In the genomic region with DNA sequence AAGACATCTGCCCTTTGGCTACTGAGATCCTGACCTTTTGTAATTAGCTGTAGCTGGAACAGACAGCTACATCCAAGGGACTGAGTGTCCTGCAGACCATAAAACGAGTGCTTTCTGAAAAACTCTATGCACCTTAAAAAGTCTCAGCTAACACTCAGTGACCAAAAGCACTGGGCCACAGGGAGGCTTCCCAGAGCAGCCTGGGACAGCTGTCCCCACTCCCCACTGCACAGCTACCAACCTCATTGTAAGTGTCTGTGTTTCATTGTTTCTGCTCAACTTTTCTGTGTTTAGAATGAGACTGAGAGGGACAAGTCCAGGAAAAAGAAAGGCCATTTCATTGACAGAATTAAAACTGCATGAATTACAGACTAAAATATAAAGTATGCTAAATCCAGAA, we compare ENCODE assay signal across 14 cellular contexts.
DNase-seq lines count a peak whose midpoint lies in the region; ATAC-seq and TF ChIP-seq lines count a peak whose summit lies in the region.
"Had no signal": no experiment of that assay in that cellular context is flagged by ENCODE, and none has a peak within 500 bp of the region (broad histone marks: within the 10 kb centered on the region; RNA-seq: fewer than 3 reads in every experiment).

No MANE protein-coding gene starts in this region.

- H3K9ac ChIP-seq in BLaER1 treated with 17β-estradiol and CSF1 and Interleukin-3, amounts not matched to agents 10 nM and 100 nM: no peak overlapping the region

- peaks cover 27% of the 10 kb centered on the region for H3K4me1 Mint-ChIP-seq in dendritic cell treated with granulocyte-macrophage colony-stimulating factor and Interleukin-4, amounts not matched to agents 40 ng/mL and 50 ng/mL, for 4 days (ENCODE audit: low read depth)

- no peaks in the 10 kb centered on the region for H3K27me3 ChIP-seq in BLaER1 treated with 17β-estradiol and CSF1 and Interleukin-3, amounts not matched to agents 10 nM and 100 nM
- H3K27me3 ChIP-seq in HL-60 (ENCODE audit: insufficient read depth, poor library complexity, severe bottlenecking): no peaks in the 10 kb centered on the region
- no peaks in the 10 kb centered on the region for H3K27me3 ChIP-seq in psoas muscle (ENCODE audit: insufficient read depth in 3 of 3, low read length in 2 of 3)
- H3K27me3 ChIP-seq: SJCRH30 had no signal

- H3K9me3 Mint-ChIP-seq in dendritic cell treated with granulocyte-macrophage colony-stimulating factor and Interleukin-4, amounts not matched to agents 40 ng/mL and 50 ng/mL, for 4 days: peaks cover 25% of the 10 kb centered on the region

- WGBS in psoas muscle, 3 donors: 10 to 39% (median 11%) methylated on average over 1 of the region's 1 CpG

- H3K4me3 ChIP-seq in BLaER1 treated with 17β-estradiol and CSF1 and Interleukin-3, amounts not matched to agents 10 nM and 100 nM: no peak overlapping the region
- H3K4me3 ChIP-seq in HL-60 (replicated peaks; ENCODE audit: insufficient read depth, low read length): no peak overlapping the region
- H3K4me3 ChIP-seq in psoas muscle: no peak overlapping the region
- H3K4me3 ChIP-seq: SJCRH30 had no signal

- 0 out of 22 replicates have a peak, but pooled peaks cover 0 to 6% (median 0%) of the 10 kb centered on the region in 11 experiments for H3K36me3 ChIP-seq in BLaER1 treated with 17β-estradiol and CSF1 and Interleukin-3, amounts not matched to agents 10 nM and 100 nM
- H3K36me3 ChIP-seq in psoas muscle (ENCODE audit: insufficient read depth in 1 of 2, low read depth in 1 of 2): peaks cover 5 to 58% of the 10 kb centered on the region in 2 donors

- H3K27ac Mint-ChIP-seq in dendritic cell treated with granulocyte-macrophage colony-stimulating factor and Interleukin-4, amounts not matched to agents 40 ng/mL and 50 ng/mL, for 4 days: peak overlapping the region; percentile 84

- H3K4me3 Mint-ChIP-seq in dendritic cell treated with granulocyte-macrophage colony-stimulating factor and Interleukin-4, amounts not matched to agents 40 ng/mL and 50 ng/mL, for 4 days: no peak overlapping the region

- H3K27me3 Mint-ChIP-seq in dendritic cell treated with granulocyte-macrophage colony-stimulating factor and Interleukin-4, amounts not matched to agents 40 ng/mL and 50 ng/mL, for 4 days: peaks cover 6% of the 10 kb centered on the region

- intact Hi-C loops in dendritic cell treated with granulocyte-macrophage colony-stimulating factor and Interleukin-4, amounts not matched to agents 40 ng/mL and 50 ng/mL, for 4 days (cut with micrococcal nuclease): no loop called here
- intact Hi-C loops in psoas muscle (cut with DNase I): loop anchor here (5.0 to 10.0 kb wide), 2 partner anchors 191 to 193 kb away; partner anchors contain the start of gene PTPN14 (in 2 of the 2)

- H4K20me1 ChIP-seq in BLaER1 treated with 17β-estradiol and CSF1 and Interleukin-3, amounts not matched to agents 10 nM and 100 nM: no peaks in the 10 kb centered on the region

- peaks cover 0 to 16% (median 4%) of the 10 kb centered on the region in 11 experiments; a peak in 12 of 22 replicates for H3K9me3 ChIP-seq in BLaER1 treated with 17β-estradiol and CSF1 and Interleukin-3, amounts not matched to agents 10 nM and 100 nM (replicated peaks in 1 of 11)
- no peaks in the 10 kb centered on the region for H3K9me3 ChIP-seq in psoas muscle
- H3K9me3 ChIP-seq: SJCRH30 had no signal

- peak overlapping the region in 8 of 11 experiments; percentile 57 to 87 (median 74); a peak in 15 of 22 replicates for H3K4me2 ChIP-seq in BLaER1 treated with 17β-estradiol and CSF1 and Interleukin-3, amounts not matched to agents 10 nM and 100 nM

- peaks cover 9% of the 10 kb centered on the region for H3K36me3 Mint-ChIP-seq in dendritic cell treated with granulocyte-macrophage colony-stimulating factor and Interleukin-4, amounts not matched to agents 40 ng/mL and 50 ng/mL, for 4 days (ENCODE audit: low read depth)

- ATAC-seq in psoas muscle (peak in 3 of 4 donors; percentile 14 to 61 (median 29)), HG03469 (IDR thresholded peaks at IDR 0.05; ENCODE audit: unreplicated experiment) (no peak)
- ATAC-seq: HepG2 had no signal

- DNase-seq in HL-60 (ENCODE audit: low read depth in 1 of 2, low spot score in 1 of 2) (no peak), psoas muscle (no peak), RKO (ENCODE audit: low spot score) (no peak)
- no peak for DNase-seq in stimulated activated CD4-positive, alpha-beta T cell treated with anti-CD3 and anti-CD28 coated beads, Interleukin-2, amount 100 ng/mL, for 48 hours
- DNase-seq: MM.1S, NCI-H187 treated with DMSO at 0.1 percent for 48 hours, NCI-H2171, NCI-H446 treated with DMSO at 0.1 percent for 48 hours, NCI-H774, SJCRH30 had no signal

- TF ChIP-seq CTCF in HL-60 (IDR thresholded peaks at IDR 0.05; ENCODE audit: insufficient read depth, low read length) (no peak), psoas muscle (IDR thresholded peaks at IDR 0.05) (no peak)

- peaks cover 6 to 38% (median 26%) of the 10 kb centered on the region in 10 experiments; a peak in 17 of 20 replicates for H3K4me1 ChIP-seq in BLaER1 treated with 17β-estradiol and CSF1 and Interleukin-3, amounts not matched to agents 10 nM and 100 nM
- peaks cover 27% of the 10 kb centered on the region for H3K4me1 ChIP-seq in psoas muscle
- H3K4me1 ChIP-seq: SJCRH30 had no signal

- peak overlapping the region in 3 of 11 experiments; percentile 52 to 73 (median 59); a peak in 4 of 22 replicates for H3K27ac ChIP-seq in BLaER1 treated with 17β-estradiol and CSF1 and Interleukin-3, amounts not matched to agents 10 nM and 100 nM
- H3K27ac ChIP-seq in HL-60 (replicated peaks) (peak overlapping the region; percentile 45), psoas muscle (peak overlapping the region; percentile 87)
- H3K27ac ChIP-seq: SJCRH30 had no signal
